Comparison of ENCODE assay signal across 15 cellular contexts in genomic region chr6:25038992-25039391, GRCh38.
DNase-seq lines count a peak whose midpoint lies in the region; ATAC-seq and TF ChIP-seq lines count a peak whose summit lies in the region.
"Had no signal": no experiment of that assay in that cellular context is flagged by ENCODE, and none has a peak within 500 bp of the region (broad histone marks: within the 10 kb centered on the region; RNA-seq: fewer than 3 reads in every experiment).

No MANE protein-coding gene starts in this region.

- ATAC-seq in T-helper 17 cell = no peak
- no peak for ATAC-seq in effector memory CD8-positive, alpha-beta T cell (replicated peaks)
- ATAC-seq in GM23338 = no peak
- ATAC-seq in left colon = no peak
- ATAC-seq: activated CD4-positive, CD25-positive, alpha-beta regulatory T cell treated with anti-CD3 and anti-CD28 coated beads, Interleukin-2, amount 50 U/mL, for 24 hours; heart right ventricle; Panc1 had no signal

- POLR2A ChIA-PET in CD4-positive, alpha-beta memory T cell (lab: Charles Lee; ENCODE audit: partially characterized antibody) = interaction anchor here (0.6 to 13.7 kb wide), 15 partner anchors 12 to 194 kb away, joined by 3 to 370 read pairs (median 4); partner anchors contain the start of gene RIPOR2

- peak overlapping the region; percentile 85 to 100 (median 94) for H3K27ac Mint-ChIP-seq in CD4-positive, alpha-beta memory T cell
- H3K27ac Mint-ChIP-seq in T-helper 17 cell (peak overlapping the region; percentile 100), GM23338 (no peak overlapping the region)
- peak overlapping the region; percentile 95 to 99 for H3K27ac Mint-ChIP-seq in effector memory CD8-positive, alpha-beta T cell

- no peaks in the 10 kb centered on the region for H3K79me2 ChIP-seq in GM23338 (replicated peaks; ENCODE audit: insufficient read depth)

- CTCF ChIA-PET in CD4-positive, alpha-beta memory T cell (lab: Charles Lee; ENCODE audit: partially characterized antibody) = interaction anchor here (0.7 to 24.7 kb wide), 7 partner anchors 7 to 252 kb away, joined by 3 to 591 read pairs (median 9); no protein-coding TSS in a partner anchor

- peak overlapping the region; percentile 95 to 99 (median 96) for H3K4me3 Mint-ChIP-seq in CD4-positive, alpha-beta memory T cell
- H3K4me3 Mint-ChIP-seq in T-helper 17 cell = peak overlapping the region; percentile 100
- peak overlapping the region; percentile 94 to 100 for H3K4me3 Mint-ChIP-seq in effector memory CD8-positive, alpha-beta T cell
- no peak overlapping the region for H3K4me3 Mint-ChIP-seq in GM23338

- no peaks in the 10 kb centered on the region for H3K9me3 Mint-ChIP-seq in CD4-positive, alpha-beta memory T cell
- H3K9me3 Mint-ChIP-seq in effector memory CD8-positive, alpha-beta T cell = no peaks in the 10 kb centered on the region
- H3K9me3 Mint-ChIP-seq in GM23338 = no peaks in the 10 kb centered on the region

- peaks cover 66 to 99% (median 82%) of the 10 kb centered on the region in 4 donors for H3K4me1 Mint-ChIP-seq in CD4-positive, alpha-beta memory T cell
- peaks cover 72% of the 10 kb centered on the region for H3K4me1 Mint-ChIP-seq in T-helper 17 cell
- H3K4me1 Mint-ChIP-seq in effector memory CD8-positive, alpha-beta T cell (ENCODE audit: low read depth in 2 of 2) = peaks cover 60 to 77% of the 10 kb centered on the region in 2 donors
- peaks cover 12% of the 10 kb centered on the region for H3K4me1 Mint-ChIP-seq in GM23338

- H4K20me1 ChIP-seq in GM23338 (replicated peaks; ENCODE audit: insufficient read depth) = no peaks in the 10 kb centered on the region

- no peak overlapping the region for H3K4me2 ChIP-seq in GM23338

- H3K36me3 ChIP-seq in CD4-positive, alpha-beta memory T cell (ENCODE audit: insufficient read depth, low read length) = no peaks in the 10 kb centered on the region
- H3K36me3 ChIP-seq in GM23338 (ENCODE audit: insufficient read depth) (no peaks in the 10 kb centered on the region), left ventricle myocardium inferior (no peaks in the 10 kb centered on the region)
- H3K36me3 ChIP-seq: heart right ventricle had no signal

- H3K27me3 Mint-ChIP-seq in CD4-positive, alpha-beta memory T cell = no peaks in the 10 kb centered on the region
- H3K27me3 Mint-ChIP-seq in T-helper 17 cell (no peaks in the 10 kb centered on the region), GM23338 (ENCODE audit: insufficient read depth, low read depth, poor library complexity) (peaks cover 3% of the 10 kb centered on the region)
- H3K27me3 Mint-ChIP-seq in effector memory CD8-positive, alpha-beta T cell = no peaks in the 10 kb centered on the region

- intact Hi-C loops in CD4-positive, alpha-beta memory T cell (cut with micrococcal nuclease) = no loop called here
- intact Hi-C loops in left colon (cut with DNase I, micrococcal nuclease) (no loop called here), left ventricle myocardium inferior (cut with micrococcal nuclease) (no loop called here)

- peaks cover 87% of the 10 kb centered on the region for H3K4me1 ChIP-seq in CD4-positive, alpha-beta memory T cell (ENCODE audit: insufficient read depth, low read length)
- H3K4me1 ChIP-seq in GM23338 (ENCODE audit: insufficient read depth) (peaks cover 4% of the 10 kb centered on the region; the same call in 1 of the 2 replicates), left ventricle myocardium inferior (no peaks in the 10 kb centered on the region)

- no peak for TF ChIP-seq CTCF in GM23338 (conservative IDR thresholded peaks at IDR 0.05; ENCODE audit: low read depth in 2 of 2)
- no peak for TF ChIP-seq CTCF in left ventricle myocardium inferior (IDR thresholded peaks at IDR 0.05; ENCODE audit: borderline replicate concordance)

- no peaks in the 10 kb centered on the region; the same call in 1 of the 2 replicates for H3F3A ChIP-seq in GM23338 (replicated peaks; ENCODE audit: low read depth)

- peak overlapping the region in 1 of 2 donors; percentile 21 for H3K4me3 ChIP-seq in CD4-positive, alpha-beta memory T cell (ENCODE audit: low read length in 2 of 2)
- H3K4me3 ChIP-seq in GM08714 (ENCODE audit: low read length) = peak overlapping the region; percentile 28
- H3K4me3 ChIP-seq in GM23338 = no peak overlapping the region
- no peak overlapping the region for H3K4me3 ChIP-seq in left ventricle myocardium inferior

- H3K36me3 Mint-ChIP-seq in CD4-positive, alpha-beta memory T cell = peaks cover 0 to 15% of the 10 kb centered on the region in 2 donors
- H3K36me3 Mint-ChIP-seq in T-helper 17 cell (ENCODE audit: low read depth) (peaks cover 6% of the 10 kb centered on the region), GM23338 (ENCODE audit: low read depth) (no peaks in the 10 kb centered on the region)
- H3K36me3 Mint-ChIP-seq in effector memory CD8-positive, alpha-beta T cell (ENCODE audit: insufficient read depth) = peaks cover 28% of the 10 kb centered on the region

- H3K9me2 ChIP-seq in GM23338 (ENCODE audit: insufficient read depth) = no peaks in the 10 kb centered on the region; the same call in 1 of the 2 replicates

- peak in 1 of 5 donors; percentile 38 for DNase-seq in CD4-positive, alpha-beta memory T cell
- no peak for DNase-seq in T-helper 17 cell
- no peak for DNase-seq in effector memory CD8-positive, alpha-beta T cell
- DNase-seq in GM23338 (ENCODE audit: low spot score) = no peak
- DNase-seq in left colon = no peak
- no peak for DNase-seq in left ventricle myocardium inferior
- DNase-seq: activated effector memory CD4-positive, alpha-beta T cell treated with Interleukin-2 at 50 U/mL for 16 hours; heart right ventricle; NCI-H524; small intestine had no signal

- no peaks in the 10 kb centered on the region for H3K27me3 ChIP-seq in CD4-positive, alpha-beta memory T cell (ENCODE audit: insufficient read depth, low read length)
- H3K27me3 ChIP-seq in GM23338 (ENCODE audit: insufficient read depth) (no peaks in the 10 kb centered on the region), left ventricle myocardium inferior (ENCODE audit: low read depth) (peaks cover 7% of the 10 kb centered on the region)

- no peaks in the 10 kb centered on the region for H3K9me3 ChIP-seq in CD4-positive, alpha-beta memory T cell (ENCODE audit: control insufficient read depth in 1 of 2, low read length in 2 of 2)
- H3K9me3 ChIP-seq in T-helper 17 cell (ENCODE audit: control insufficient read depth, low read length, poor library complexity, severe bottlenecking) (no peaks in the 10 kb centered on the region), left ventricle myocardium inferior (replicated peaks) (peaks cover 4% of the 10 kb centered on the region)

- no peak overlapping the region for H2AFZ ChIP-seq in GM23338

- H3K27ac ChIP-seq in CD4-positive, alpha-beta memory T cell (ENCODE audit: low read depth, low read length) = peak overlapping the region; percentile 93
- H3K27ac ChIP-seq in GM23338 (ENCODE audit: low read depth) (no peak overlapping the region), left ventricle myocardium inferior (replicated peaks) (no peak overlapping the region)
- H3K27ac ChIP-seq: C4-2B, HL-60 had no signal

TF ChIP-seq in GM23338, 12 proteins besides CTCF, POLR2A, EP300 and RAD21 (continues in another document):
- TF ChIP-seq NANOG (IDR thresholded peaks at IDR 0.05; ENCODE audit: borderline replicate concordance) (no peak), REST (IDR thresholded peaks at IDR 0.05; ENCODE audit: unreplicated experiment) (no peak), EZH2phosphoT487 (IDR thresholded peaks at IDR 0.05; ENCODE audit: unreplicated experiment) (no peak)
